In genomic region chr5:19978466-19978865, GRCh38 we compare ENCODE assay signal across 13 cellular contexts. TPM values are rescaled to one million over a fixed set of nuclear protein-coding genes. Genes with fewer than 3 reads are reported as not detected.
A peak's percentile ranks its signal among the peaks of the same experiment; 100 is the strongest.
DNase-seq lines count a peak whose midpoint lies in the region; ATAC-seq, FAIRE-seq and TF ChIP-seq lines count a peak whose summit lies in the region.
"Had no signal": no experiment of that assay in that cellular context is flagged by ENCODE, and none has a peak within 500 bp of the region (broad histone marks: within the 10 kb centered on the region; RNA-seq: fewer than 3 reads in every experiment).

No MANE protein-coding gene starts in this region.

- FAIRE-seq in H54 (lab: Jason Lieb, UNC), result peak; percentile 48
- FAIRE-seq: G401.6, GM12891 had no signal

- intact Hi-C loops in sciatic nerve (cut with DNase I), result no loop called here

- DNase-seq in H54 (ENCODE audit: insufficient read length, low spot score) (no peak), NCI-H446 (lab: John Stamatoyannopoulos, UW) (peak; percentile 78 to 80), cerebellar cortex (ENCODE audit: low spot score) (peak; percentile 82), sciatic nerve (ENCODE audit: low spot score) (no peak), UCSD-AML1 (lab: John Stamatoyannopoulos, UW; ENCODE audit: unreplicated experiment) (no peak)
- DNase-seq: ACHN; CD4-positive, alpha-beta T cell; DMS79 had no signal

- peak; percentile 42 for ATAC-seq in sciatic nerve
- no peak for ATAC-seq in GM21786 (IDR thresholded peaks at IDR 0.05; ENCODE audit: unreplicated experiment)
- ATAC-seq in GM21423 (IDR thresholded peaks at IDR 0.05; ENCODE audit: unreplicated experiment), result no peak
- ATAC-seq: HCT116 had no signal

- TF ChIP-seq POLR2A in H54 (IDR thresholded peaks at IDR 0.05; ENCODE audit: low read depth, low read length), result no peak

RNA-seq across cellular contexts. Expression of gene CDH18, which starts 9.5 kb away (rescaled TPM):
- 0.71 TPM for total RNA-seq in sciatic nerve
- total RNA-seq: CD4-positive, alpha-beta T cell had no signal

Comparison
In these comparisons a context has a peak if more than half of its experiments do, and no peak if none do; other contexts are left out.
1. DNase-seq: peak in NCI-H446 (2 of 2) and cerebellar cortex (single experiment); none in H54 (single experiment), sciatic nerve (single experiment) and UCSD-AML1 (single experiment).